2 cellular contexts compared by ENCODE assay signal in the genomic region with DNA sequence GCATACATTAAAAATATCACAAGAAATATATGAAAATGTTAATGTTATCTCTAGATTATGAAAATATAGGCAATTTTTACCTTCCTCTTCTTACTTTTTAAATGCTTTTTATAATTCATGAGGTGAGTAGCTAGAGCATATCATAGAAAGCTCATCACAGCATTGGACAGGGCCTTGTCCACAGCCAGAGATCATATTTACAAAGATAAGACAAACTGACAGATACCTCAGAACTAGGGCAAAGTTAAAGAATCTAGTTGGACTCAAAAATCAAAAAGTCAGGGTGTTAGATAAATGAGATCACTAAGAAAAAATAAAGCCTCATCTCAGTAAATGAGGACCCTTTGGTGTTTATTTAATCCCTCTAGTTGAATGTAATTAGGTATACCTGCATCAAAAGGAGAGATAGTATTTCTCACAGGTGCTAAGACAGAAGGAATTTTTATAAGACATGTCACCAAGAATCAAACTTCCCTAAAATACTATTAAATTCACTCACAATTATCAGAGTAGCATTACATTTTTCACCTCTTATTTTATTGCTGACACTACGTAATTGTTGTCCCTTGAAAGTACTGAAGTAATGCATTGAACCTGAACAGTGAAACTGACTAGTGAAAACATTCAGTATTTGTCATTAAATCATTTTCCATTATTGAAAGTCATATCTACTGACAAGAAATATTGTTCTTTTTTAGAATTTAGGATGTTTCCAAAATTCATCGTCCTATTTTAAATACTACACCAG.
TF ChIP-seq lines count a peak whose summit lies in the region.

No MANE protein-coding gene starts in this region.

TF ChIP-seq in IMR-90, 13 proteins besides CTCF, POLR2A, EP300 and RAD21:
- TF ChIP-seq MAFK (IDR thresholded peaks at IDR 0.05; ENCODE audit: low read depth, low read length) (peak; percentile 90), NFE2L2 (IDR thresholded peaks at IDR 0.05; ENCODE audit: low read depth, low read length) (no peak)
TF ChIP-seq in IMR-90: peak in this region for 1.

TF ChIP-seq in HepG2, 621 proteins besides CTCF, POLR2A, EP300 and RAD21:
- TF ChIP-seq, protein P1, sequence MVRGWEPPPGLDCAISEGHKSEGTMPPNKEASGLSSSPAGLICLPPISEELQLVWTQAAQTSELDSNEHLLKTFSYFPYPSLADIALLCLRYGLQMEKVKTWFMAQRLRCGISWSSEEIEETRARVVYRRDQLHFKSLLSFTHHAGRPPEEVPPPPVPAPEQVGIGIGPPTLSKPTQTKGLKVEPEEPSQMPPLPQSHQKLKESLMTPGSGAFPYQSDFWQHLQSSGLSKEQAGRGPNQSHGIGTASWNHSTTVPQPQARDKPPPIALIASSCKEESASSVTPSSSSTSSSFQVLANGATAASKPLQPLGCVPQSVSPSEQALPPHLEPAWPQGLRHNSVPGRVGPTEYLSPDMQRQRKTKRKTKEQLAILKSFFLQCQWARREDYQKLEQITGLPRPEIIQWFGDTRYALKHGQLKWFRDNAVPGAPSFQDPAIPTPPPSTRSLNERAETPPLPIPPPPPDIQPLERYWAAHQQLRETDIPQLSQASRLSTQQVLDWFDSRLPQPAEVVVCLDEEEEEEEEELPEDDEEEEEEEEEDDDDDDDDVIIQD (CRISPR knock-in tag; IDR thresholded peaks at IDR 0.05; ENCODE audit: low read depth) = peak; percentile 15; the same call in 1 of the 2 replicates
- TF ChIP-seq RXRB (CRISPR knock-in tag; IDR thresholded peaks at IDR 0.05; ENCODE audit: borderline replicate concordance) = peak; percentile 83
- TF ChIP-seq HNF4A (CRISPR knock-in tag; IDR thresholded peaks at IDR 0.05) = peak; percentile 63
- TF ChIP-seq KDM6A (CRISPR knock-in tag; IDR thresholded peaks at IDR 0.05; ENCODE audit: low read depth) = 0 out of 2 replicates have a peak, but pooled peaks have one; percentile 28
- no peak for TF ChIP-seq MEIS2 (CRISPR knock-in tag; IDR thresholded peaks at IDR 0.05)
- peak; percentile 98 for TF ChIP-seq PPARG (CRISPR knock-in tag; conservative IDR thresholded peaks at IDR 0.05)
- TF ChIP-seq, protein P2, sequence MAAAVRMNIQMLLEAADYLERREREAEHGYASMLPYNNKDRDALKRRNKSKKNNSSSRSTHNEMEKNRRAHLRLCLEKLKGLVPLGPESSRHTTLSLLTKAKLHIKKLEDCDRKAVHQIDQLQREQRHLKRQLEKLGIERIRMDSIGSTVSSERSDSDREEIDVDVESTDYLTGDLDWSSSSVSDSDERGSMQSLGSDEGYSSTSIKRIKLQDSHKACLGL (CRISPR knock-in tag; IDR thresholded peaks at IDR 0.05) = no peak
- TF ChIP-seq MAFF (IDR thresholded peaks at IDR 0.05; ENCODE audit: low read depth, low read length) = peak; percentile 93
- TF ChIP-seq ZNF432 (CRISPR knock-in tag; IDR thresholded peaks at IDR 0.05; ENCODE audit: borderline replicate concordance) = no peak
- no peak for TF ChIP-seq ETV6 (CRISPR knock-in tag; conservative IDR thresholded peaks at IDR 0.05)
- TF ChIP-seq, protein P3, sequence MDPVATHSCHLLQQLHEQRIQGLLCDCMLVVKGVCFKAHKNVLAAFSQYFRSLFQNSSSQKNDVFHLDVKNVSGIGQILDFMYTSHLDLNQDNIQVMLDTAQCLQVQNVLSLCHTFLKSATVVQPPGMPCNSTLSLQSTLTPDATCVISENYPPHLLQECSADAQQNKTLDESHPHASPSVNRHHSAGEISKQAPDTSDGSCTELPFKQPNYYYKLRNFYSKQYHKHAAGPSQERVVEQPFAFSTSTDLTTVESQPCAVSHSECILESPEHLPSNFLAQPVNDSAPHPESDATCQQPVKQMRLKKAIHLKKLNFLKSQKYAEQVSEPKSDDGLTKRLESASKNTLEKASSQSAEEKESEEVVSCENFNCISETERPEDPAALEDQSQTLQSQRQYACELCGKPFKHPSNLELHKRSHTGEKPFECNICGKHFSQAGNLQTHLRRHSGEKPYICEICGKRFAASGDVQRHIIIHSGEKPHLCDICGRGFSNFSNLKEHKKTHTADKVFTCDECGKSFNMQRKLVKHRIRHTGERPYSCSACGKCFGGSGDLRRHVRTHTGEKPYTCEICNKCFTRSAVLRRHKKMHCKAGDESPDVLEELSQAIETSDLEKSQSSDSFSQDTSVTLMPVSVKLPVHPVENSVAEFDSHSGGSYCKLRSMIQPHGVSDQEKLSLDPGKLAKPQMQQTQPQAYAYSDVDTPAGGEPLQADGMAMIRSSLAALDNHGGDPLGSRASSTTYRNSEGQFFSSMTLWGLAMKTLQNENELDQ (CRISPR knock-in tag; IDR thresholded peaks at IDR 0.05; ENCODE audit: borderline replicate concordance) = no peak
- TF ChIP-seq, protein P4, sequence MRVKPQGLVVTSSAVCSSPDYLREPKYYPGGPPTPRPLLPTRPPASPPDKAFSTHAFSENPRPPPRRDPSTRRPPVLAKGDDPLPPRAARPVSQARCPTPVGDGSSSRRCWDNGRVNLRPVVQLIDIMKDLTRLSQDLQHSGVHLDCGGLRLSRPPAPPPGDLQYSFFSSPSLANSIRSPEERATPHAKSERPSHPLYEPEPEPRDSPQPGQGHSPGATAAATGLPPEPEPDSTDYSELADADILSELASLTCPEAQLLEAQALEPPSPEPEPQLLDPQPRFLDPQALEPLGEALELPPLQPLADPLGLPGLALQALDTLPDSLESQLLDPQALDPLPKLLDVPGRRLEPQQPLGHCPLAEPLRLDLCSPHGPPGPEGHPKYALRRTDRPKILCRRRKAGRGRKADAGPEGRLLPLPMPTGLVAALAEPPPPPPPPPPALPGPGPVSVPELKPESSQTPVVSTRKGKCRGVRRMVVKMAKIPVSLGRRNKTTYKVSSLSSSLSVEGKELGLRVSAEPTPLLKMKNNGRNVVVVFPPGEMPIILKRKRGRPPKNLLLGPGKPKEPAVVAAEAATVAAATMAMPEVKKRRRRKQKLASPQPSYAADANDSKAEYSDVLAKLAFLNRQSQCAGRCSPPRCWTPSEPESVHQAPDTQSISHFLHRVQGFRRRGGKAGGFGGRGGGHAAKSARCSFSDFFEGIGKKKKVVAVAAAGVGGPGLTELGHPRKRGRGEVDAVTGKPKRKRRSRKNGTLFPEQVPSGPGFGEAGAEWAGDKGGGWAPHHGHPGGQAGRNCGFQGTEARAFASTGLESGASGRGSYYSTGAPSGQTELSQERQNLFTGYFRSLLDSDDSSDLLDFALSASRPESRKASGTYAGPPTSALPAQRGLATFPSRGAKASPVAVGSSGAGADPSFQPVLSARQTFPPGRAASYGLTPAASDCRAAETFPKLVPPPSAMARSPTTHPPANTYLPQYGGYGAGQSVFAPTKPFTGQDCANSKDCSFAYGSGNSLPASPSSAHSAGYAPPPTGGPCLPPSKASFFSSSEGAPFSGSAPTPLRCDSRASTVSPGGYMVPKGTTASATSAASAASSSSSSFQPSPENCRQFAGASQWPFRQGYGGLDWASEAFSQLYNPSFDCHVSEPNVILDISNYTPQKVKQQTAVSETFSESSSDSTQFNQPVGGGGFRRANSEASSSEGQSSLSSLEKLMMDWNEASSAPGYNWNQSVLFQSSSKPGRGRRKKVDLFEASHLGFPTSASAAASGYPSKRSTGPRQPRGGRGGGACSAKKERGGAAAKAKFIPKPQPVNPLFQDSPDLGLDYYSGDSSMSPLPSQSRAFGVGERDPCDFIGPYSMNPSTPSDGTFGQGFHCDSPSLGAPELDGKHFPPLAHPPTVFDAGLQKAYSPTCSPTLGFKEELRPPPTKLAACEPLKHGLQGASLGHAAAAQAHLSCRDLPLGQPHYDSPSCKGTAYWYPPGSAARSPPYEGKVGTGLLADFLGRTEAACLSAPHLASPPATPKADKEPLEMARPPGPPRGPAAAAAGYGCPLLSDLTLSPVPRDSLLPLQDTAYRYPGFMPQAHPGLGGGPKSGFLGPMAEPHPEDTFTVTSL (CRISPR knock-in tag; IDR thresholded peaks at IDR 0.05; ENCODE audit: borderline replicate concordance) = peak; percentile 79; the same call in 1 of the 2 replicates
- TF ChIP-seq MAFK (conservative IDR thresholded peaks at IDR 0.05 in 1 of 2, IDR thresholded peaks at IDR 0.05 in 1 of 2; ENCODE audit: low read length in 2 of 2) = peak; percentile 92 to 94
- TF ChIP-seq HNF4G (IDR thresholded peaks at IDR 0.05; ENCODE audit: borderline replicate concordance, low read depth, low read length) = 0 out of 2 replicates have a peak, but pooled peaks have one; percentile 8
- no peak for TF ChIP-seq HNF4G (CRISPR knock-in tag; IDR thresholded peaks at IDR 0.05; ENCODE audit: borderline replicate concordance, low read depth)
- no peak for TF ChIP-seq ZNF670 (CRISPR knock-in tag; IDR thresholded peaks at IDR 0.05; ENCODE audit: borderline replicate concordance)
- TF ChIP-seq, protein P5, sequence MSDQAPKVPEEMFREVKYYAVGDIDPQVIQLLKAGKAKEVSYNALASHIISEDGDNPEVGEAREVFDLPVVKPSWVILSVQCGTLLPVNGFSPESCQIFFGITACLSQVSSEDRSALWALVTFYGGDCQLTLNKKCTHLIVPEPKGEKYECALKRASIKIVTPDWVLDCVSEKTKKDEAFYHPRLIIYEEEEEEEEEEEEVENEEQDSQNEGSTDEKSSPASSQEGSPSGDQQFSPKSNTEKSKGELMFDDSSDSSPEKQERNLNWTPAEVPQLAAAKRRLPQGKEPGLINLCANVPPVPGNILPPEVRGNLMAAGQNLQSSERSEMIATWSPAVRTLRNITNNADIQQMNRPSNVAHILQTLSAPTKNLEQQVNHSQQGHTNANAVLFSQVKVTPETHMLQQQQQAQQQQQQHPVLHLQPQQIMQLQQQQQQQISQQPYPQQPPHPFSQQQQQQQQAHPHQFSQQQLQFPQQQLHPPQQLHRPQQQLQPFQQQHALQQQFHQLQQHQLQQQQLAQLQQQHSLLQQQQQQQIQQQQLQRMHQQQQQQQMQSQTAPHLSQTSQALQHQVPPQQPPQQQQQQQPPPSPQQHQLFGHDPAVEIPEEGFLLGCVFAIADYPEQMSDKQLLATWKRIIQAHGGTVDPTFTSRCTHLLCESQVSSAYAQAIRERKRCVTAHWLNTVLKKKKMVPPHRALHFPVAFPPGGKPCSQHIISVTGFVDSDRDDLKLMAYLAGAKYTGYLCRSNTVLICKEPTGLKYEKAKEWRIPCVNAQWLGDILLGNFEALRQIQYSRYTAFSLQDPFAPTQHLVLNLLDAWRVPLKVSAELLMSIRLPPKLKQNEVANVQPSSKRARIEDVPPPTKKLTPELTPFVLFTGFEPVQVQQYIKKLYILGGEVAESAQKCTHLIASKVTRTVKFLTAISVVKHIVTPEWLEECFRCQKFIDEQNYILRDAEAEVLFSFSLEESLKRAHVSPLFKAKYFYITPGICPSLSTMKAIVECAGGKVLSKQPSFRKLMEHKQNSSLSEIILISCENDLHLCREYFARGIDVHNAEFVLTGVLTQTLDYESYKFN (CRISPR knock-in tag; conservative IDR thresholded peaks at IDR 0.05) = peak; percentile 79
- peak; percentile 48; the same call in 1 of the 2 replicates for TF ChIP-seq BCL6 (CRISPR knock-in tag; IDR thresholded peaks at IDR 0.05)
- TF ChIP-seq, protein P6, sequence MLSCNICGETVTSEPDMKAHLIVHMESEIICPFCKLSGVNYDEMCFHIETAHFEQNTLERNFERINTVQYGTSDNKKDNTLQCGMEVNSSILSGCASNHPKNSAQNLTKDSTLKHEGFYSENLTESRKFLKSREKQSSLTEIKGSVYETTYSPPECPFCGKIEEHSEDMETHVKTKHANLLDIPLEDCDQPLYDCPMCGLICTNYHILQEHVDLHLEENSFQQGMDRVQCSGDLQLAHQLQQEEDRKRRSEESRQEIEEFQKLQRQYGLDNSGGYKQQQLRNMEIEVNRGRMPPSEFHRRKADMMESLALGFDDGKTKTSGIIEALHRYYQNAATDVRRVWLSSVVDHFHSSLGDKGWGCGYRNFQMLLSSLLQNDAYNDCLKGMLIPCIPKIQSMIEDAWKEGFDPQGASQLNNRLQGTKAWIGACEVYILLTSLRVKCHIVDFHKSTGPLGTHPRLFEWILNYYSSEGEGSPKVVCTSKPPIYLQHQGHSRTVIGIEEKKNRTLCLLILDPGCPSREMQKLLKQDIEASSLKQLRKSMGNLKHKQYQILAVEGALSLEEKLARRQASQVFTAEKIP (CRISPR knock-in tag; IDR thresholded peaks at IDR 0.05; ENCODE audit: borderline replicate concordance) = no peak
- peak; percentile 74 for TF ChIP-seq FOXA3 (CRISPR knock-in tag; IDR thresholded peaks at IDR 0.05)
- TF ChIP-seq TCF7 (IDR thresholded peaks at IDR 0.05; ENCODE audit: low read depth) = no peak
- no peak for TF ChIP-seq ZNF367 (CRISPR knock-in tag; IDR thresholded peaks at IDR 0.05; ENCODE audit: borderline replicate concordance)
- TF ChIP-seq ZNF567 (CRISPR knock-in tag; IDR thresholded peaks at IDR 0.05; ENCODE audit: borderline replicate concordance) = no peak
- TF ChIP-seq, protein P7, sequence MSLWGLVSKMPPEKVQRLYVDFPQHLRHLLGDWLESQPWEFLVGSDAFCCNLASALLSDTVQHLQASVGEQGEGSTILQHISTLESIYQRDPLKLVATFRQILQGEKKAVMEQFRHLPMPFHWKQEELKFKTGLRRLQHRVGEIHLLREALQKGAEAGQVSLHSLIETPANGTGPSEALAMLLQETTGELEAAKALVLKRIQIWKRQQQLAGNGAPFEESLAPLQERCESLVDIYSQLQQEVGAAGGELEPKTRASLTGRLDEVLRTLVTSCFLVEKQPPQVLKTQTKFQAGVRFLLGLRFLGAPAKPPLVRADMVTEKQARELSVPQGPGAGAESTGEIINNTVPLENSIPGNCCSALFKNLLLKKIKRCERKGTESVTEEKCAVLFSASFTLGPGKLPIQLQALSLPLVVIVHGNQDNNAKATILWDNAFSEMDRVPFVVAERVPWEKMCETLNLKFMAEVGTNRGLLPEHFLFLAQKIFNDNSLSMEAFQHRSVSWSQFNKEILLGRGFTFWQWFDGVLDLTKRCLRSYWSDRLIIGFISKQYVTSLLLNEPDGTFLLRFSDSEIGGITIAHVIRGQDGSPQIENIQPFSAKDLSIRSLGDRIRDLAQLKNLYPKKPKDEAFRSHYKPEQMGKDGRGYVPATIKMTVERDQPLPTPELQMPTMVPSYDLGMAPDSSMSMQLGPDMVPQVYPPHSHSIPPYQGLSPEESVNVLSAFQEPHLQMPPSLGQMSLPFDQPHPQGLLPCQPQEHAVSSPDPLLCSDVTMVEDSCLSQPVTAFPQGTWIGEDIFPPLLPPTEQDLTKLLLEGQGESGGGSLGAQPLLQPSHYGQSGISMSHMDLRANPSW (CRISPR knock-in tag; IDR thresholded peaks at IDR 0.05; ENCODE audit: borderline replicate concordance) = 0 out of 2 replicates have a peak, but pooled peaks have one; percentile 30
